In genomic region chr16:69711115-69711740, GRCh38 we compare ENCODE assay signal across 11 cellular contexts. TPM values are rescaled to one million over a fixed set of nuclear protein-coding genes. Genes with fewer than 3 reads are reported as not detected.
DNase-seq lines count a peak whose midpoint lies in the region; ATAC-seq and TF ChIP-seq lines count a peak whose summit lies in the region.
"Had no signal": no experiment of that assay in that cellular context is flagged by ENCODE, and none has a peak within 500 bp of the region (broad histone marks: within the 10 kb centered on the region; RNA-seq: fewer than 3 reads in every experiment).

No MANE protein-coding gene starts in this region.

- H3K4me1 Mint-ChIP-seq in activated naive CD4-positive, alpha-beta T cell treated with anti-CD3 and anti-CD28 coated beads, Interleukin-2, amount 10 ng/mL, durations not matched to agents 7 days and 5 days = peaks cover 4% of the 10 kb centered on the region

- H3K36me3 Mint-ChIP-seq in activated naive CD4-positive, alpha-beta T cell treated with anti-CD3 and anti-CD28 coated beads, Interleukin-2, amount 10 ng/mL, durations not matched to agents 7 days and 5 days = peaks cover 16% of the 10 kb centered on the region
- H3K36me3 Mint-ChIP-seq: CD4-positive, CD25-positive, alpha-beta regulatory T cell had no signal

- H3K9me3 ChIP-seq in adrenal gland (replicated peaks in 1 of 3) (no peaks in the 10 kb centered on the region), suprapubic skin (no peaks in the 10 kb centered on the region)

- CTCF ChIA-PET in activated naive CD4-positive, alpha-beta T cell treated with anti-CD3 and anti-CD28 coated beads, Interleukin-2, amount 10 ng/mL, durations not matched to agents 7 days and 5 days (lab: Charles Lee) = interaction anchor here (1.1 to 6.1 kb wide), 3 partner anchors 15 to 43 kb away, joined by 3 to 48 read pairs (median 5); partner anchors contain the start of gene NOB1

- H3K27me3 Mint-ChIP-seq in activated naive CD4-positive, alpha-beta T cell treated with anti-CD3 and anti-CD28 coated beads, Interleukin-2, amount 10 ng/mL, durations not matched to agents 7 days and 5 days = no peaks in the 10 kb centered on the region
- H3K27me3 Mint-ChIP-seq: CD4-positive, CD25-positive, alpha-beta regulatory T cell had no signal

- intact Hi-C loops in adrenal gland (cut with DNase I) = loop anchor here (2.0 to 5.0 kb wide), 2 partner anchors 41 to 44 kb away; partner anchors contain the start of gene NOB1 (in 2 of the 2)

- peak; percentile 19 for DNase-seq in activated naive CD4-positive, alpha-beta T cell treated with anti-CD3 and anti-CD28 coated beads, Interleukin-2, amount 50 U/mL, for 16 hours
- DNase-seq in activated naive CD4-positive, alpha-beta T cell treated with anti-CD3 and anti-CD28 coated beads, Interleukin-2, amount 10 ng/mL, durations not matched to agents 7 days and 5 days = no peak
- DNase-seq in adrenal gland (peak in 6 of 7 donors; percentile 46 to 67 (median 56)), iPS-NIHi11 (ENCODE audit: low spot score) (peak; percentile 45), suprapubic skin (ENCODE audit: low spot score in 2 of 2) (peak in 1 of 2 donors; percentile 64)
- DNase-seq: CD4-positive, CD25-positive, alpha-beta regulatory T cell; NCI-H774; T1000 had no signal

- peak overlapping the region in 2 of 5 donors; percentile 26 to 27 for H3K27ac ChIP-seq in adrenal gland
- H3K27ac ChIP-seq in suprapubic skin = peak overlapping the region; percentile 56

- H3K4me1 ChIP-seq in adrenal gland (replicated peaks in 1 of 2) = peaks cover 0 to 6% of the 10 kb centered on the region in 2 donors
- peaks cover 44% of the 10 kb centered on the region for H3K4me1 ChIP-seq in suprapubic skin

- H3K9me3 Mint-ChIP-seq in activated naive CD4-positive, alpha-beta T cell treated with anti-CD3 and anti-CD28 coated beads, Interleukin-2, amount 10 ng/mL, durations not matched to agents 7 days and 5 days = no peaks in the 10 kb centered on the region
- H3K9me3 Mint-ChIP-seq: CD4-positive, CD25-positive, alpha-beta regulatory T cell had no signal

- H3K36me3 ChIP-seq in adrenal gland (replicated peaks in 1 of 2) = peaks cover 0 to 38% of the 10 kb centered on the region in 2 donors
- peaks cover 13% of the 10 kb centered on the region for H3K36me3 ChIP-seq in suprapubic skin

- no peak overlapping the region for H3K4me3 Mint-ChIP-seq in activated naive CD4-positive, alpha-beta T cell treated with anti-CD3 and anti-CD28 coated beads, Interleukin-2, amount 10 ng/mL, durations not matched to agents 7 days and 5 days
- H3K4me3 Mint-ChIP-seq: CD4-positive, CD25-positive, alpha-beta regulatory T cell had no signal

- H3K4me3 ChIP-seq in adrenal gland = no peak overlapping the region
- no peak overlapping the region for H3K4me3 ChIP-seq in suprapubic skin

- ATAC-seq in HG03108 (IDR thresholded peaks at IDR 0.05; ENCODE audit: unreplicated experiment) (no peak), GM21619 (IDR thresholded peaks at IDR 0.05; ENCODE audit: unreplicated experiment) (no peak), GM19452 (IDR thresholded peaks at IDR 0.05; ENCODE audit: unreplicated experiment) (no peak)

- H3K27me3 ChIP-seq in adrenal gland (no peaks in the 10 kb centered on the region), suprapubic skin (no peaks in the 10 kb centered on the region)

- H3K27ac Mint-ChIP-seq in activated naive CD4-positive, alpha-beta T cell treated with anti-CD3 and anti-CD28 coated beads, Interleukin-2, amount 10 ng/mL, durations not matched to agents 7 days and 5 days = no peak overlapping the region

- no peak for TF ChIP-seq EP300 in suprapubic skin (IDR thresholded peaks at IDR 0.05)

- 67 to 80% (median 71%) methylated on average over 11 to 12 of the region's 12 CpGs for WGBS in adrenal gland, 4 donors
- 30% methylated on average over 12 of the region's 12 CpGs for WGBS in suprapubic skin

- TF ChIP-seq POLR2A in adrenal gland (IDR thresholded peaks at IDR 0.05) = no peak
- no peak for TF ChIP-seq POLR2A in suprapubic skin (IDR thresholded peaks at IDR 0.05)

- no peak for TF ChIP-seq CTCF in adrenal gland (IDR thresholded peaks at IDR 0.05)
- TF ChIP-seq CTCF in suprapubic skin (IDR thresholded peaks at IDR 0.05) = no peak

RNA-seq across cellular contexts. Expression of gene NQO1, which starts 15.1 kb away (rescaled TPM):
- total RNA-seq in adrenal gland = 100 to 1,000 TPM in 4 of 8 donors, 10 to 100 TPM in 4; 56.6 to 226 (median 99.5) TPM
- 100 to 1,000 TPM in 2 of 3 donors, 10 to 100 TPM in 1; 22.0 to 171 (median 102) TPM for polyA plus RNA-seq in adrenal gland
- 10 to 100 TPM; 10.2 to 34.6 (median 21.4) TPM for total RNA-seq in suprapubic skin

RNA-seq across cellular contexts. Expression of gene NOB1, which starts 43.5 kb away (rescaled TPM):
- 10 to 100 TPM; 57.1 to 98.4 (median 77.2) TPM for total RNA-seq in adrenal gland
- 10 to 100 TPM; 29.5 to 68.1 (median 38.6) TPM for polyA plus RNA-seq in adrenal gland
- total RNA-seq in suprapubic skin = 10 to 100 TPM; 45.2 to 62.9 (median 52.1) TPM

RNA-seq across cellular contexts. Expression of gene WWP2, which starts 50.9 kb away (rescaled TPM):
- total RNA-seq in adrenal gland (10 to 100 TPM; 62.2 to 99.8 (median 77.7) TPM), suprapubic skin (10 to 100 TPM; 27.1 to 48.9 (median 42.2) TPM)
- polyA plus RNA-seq in adrenal gland = 10 to 100 TPM; 28.3 to 45.7 (median 31.6) TPM
